In the genomic region with DNA sequence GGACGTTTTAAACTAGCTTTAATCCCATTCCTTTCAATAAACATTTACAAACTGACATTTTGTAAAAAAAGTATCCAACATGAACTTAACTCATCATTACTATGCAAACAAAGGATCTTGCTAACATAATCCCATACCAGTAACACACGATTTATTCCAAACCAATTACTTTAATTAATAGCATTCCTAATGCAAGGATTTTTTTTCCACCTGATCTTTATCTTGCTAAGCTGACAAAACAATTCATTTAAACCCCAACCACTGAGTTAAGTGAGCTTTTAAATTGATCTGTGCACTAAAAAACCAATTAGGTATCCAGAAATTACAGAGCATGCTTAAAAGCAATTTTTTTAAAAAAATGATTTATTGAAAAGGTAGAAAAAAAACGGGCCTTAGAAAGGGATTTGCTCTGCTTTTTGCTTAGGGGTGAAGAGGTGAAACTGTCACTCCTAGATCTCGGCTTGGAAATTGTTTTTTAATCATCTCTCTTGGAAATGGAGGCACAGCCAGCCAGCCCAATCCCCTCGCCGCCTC, we compare ENCODE assay signal across 9 cellular contexts. TPM values are rescaled to one million over a fixed set of nuclear protein-coding genes. Genes with fewer than 3 reads are reported as not detected.
A peak's percentile ranks its signal among the peaks of the same experiment; 100 is the strongest.
DNase-seq lines count a peak whose midpoint lies in the region; ATAC-seq and TF ChIP-seq lines count a peak whose summit lies in the region.
"Had no signal": no experiment of that assay in that cellular context is flagged by ENCODE, and none has a peak within 500 bp of the region (broad histone marks: within the 10 kb centered on the region; RNA-seq: fewer than 3 reads in every experiment).

No MANE protein-coding gene starts in this region.

- H3K4me2 ChIP-seq in mammary epithelial cell (ENCODE audit: insufficient read depth, low read depth, low read length): peak overlapping the region; percentile 92

- H3K4me1 ChIP-seq in heart right ventricle (peaks cover 3 to 65% (median 57%) of the 10 kb centered on the region in 9 donors), mammary epithelial cell (ENCODE audit: insufficient read depth, low read length) (peaks cover 19% of the 10 kb centered on the region), mononuclear cell (ENCODE audit: insufficient read depth, low read length) (peaks cover 63% of the 10 kb centered on the region)

- H3K79me2 ChIP-seq in mammary epithelial cell (ENCODE audit: insufficient read depth, low read length): peaks cover 21% of the 10 kb centered on the region

- H3K9me3 ChIP-seq in heart right ventricle (no peaks in the 10 kb centered on the region), mammary epithelial cell (replicated peaks; ENCODE audit: insufficient read depth, low read length) (no peaks in the 10 kb centered on the region), mononuclear cell (ENCODE audit: low read depth, low read length) (no peaks in the 10 kb centered on the region)

- peak overlapping the region; percentile 97 for H2AFZ ChIP-seq in mammary epithelial cell (ENCODE audit: low read depth, low read length)

- CTCF ChIA-PET in mammary epithelial cell (lab: Charles Lee; ENCODE audit: low non-redundant PET): no interaction called here

- no peaks in the 10 kb centered on the region for H3K27me3 ChIP-seq in heart right ventricle
- H3K27me3 ChIP-seq in mammary epithelial cell (ENCODE audit: insufficient read depth, low read length): no peaks in the 10 kb centered on the region
- H3K27me3 ChIP-seq in mononuclear cell (ENCODE audit: insufficient read depth, low read length): no peaks in the 10 kb centered on the region

- no peak for TF ChIP-seq CTCF in heart right ventricle (IDR thresholded peaks at IDR 0.05)
- TF ChIP-seq CTCF in mammary epithelial cell (conservative IDR thresholded peaks at IDR 0.05 in 1 of 2, IDR thresholded peaks at IDR 0.05 in 1 of 2; ENCODE audit: extremely low read depth in 1 of 2, insufficient read depth in 1 of 2, low read depth in 1 of 2, low read length in 2 of 2): no peak

- H3K27ac ChIP-seq in heart right ventricle (peak overlapping the region in 7 of 10 donors; percentile 76 to 97 (median 87)), mammary epithelial cell (ENCODE audit: insufficient read depth, low read depth, low read length) (no peak overlapping the region)

- peaks cover 0 to 38% (median 0%) of the 10 kb centered on the region in 9 donors for H3K36me3 ChIP-seq in heart right ventricle
- H3K36me3 ChIP-seq in mammary epithelial cell (ENCODE audit: insufficient read depth, low read length): no peaks in the 10 kb centered on the region

- peak overlapping the region; percentile 56 for H3K9ac ChIP-seq in mammary epithelial cell (ENCODE audit: insufficient read depth, low read length)

- no peaks in the 10 kb centered on the region for H4K20me1 ChIP-seq in mammary epithelial cell (ENCODE audit: insufficient read depth, low read length)

- TSS peak; percentile 19 for BruUV-seq in mammary epithelial cell (replicated peaks; lab: Mats Ljungman, UMichigan)

- DNase-seq in heart right ventricle: peak in 1 of 2 donors; percentile 43
- DNase-seq in left cardiac atrium: no peak
- DNase-seq in mammary epithelial cell: no peak
- no peak for DNase-seq in GOT3 (lab: John Stamatoyannopoulos, UW)
- DNase-seq: NCI-H2029 had no signal

- in situ Hi-C loops in mammary epithelial cell (cut with MboI; ENCODE audit: low sequenced_read_pairs in 2 of 2): loop anchor here in 1 of 2 donors (5.0 kb wide), 1 partner anchor 64 kb away; no protein-coding TSS in a partner anchor

- ATAC-seq in heart right ventricle (no peak), left cardiac atrium (no peak), HG02981 (IDR thresholded peaks at IDR 0.05; ENCODE audit: unreplicated experiment) (no peak), GM21528 (IDR thresholded peaks at IDR 0.05; ENCODE audit: low FRiP score, unreplicated experiment) (no peak), HG02970 (IDR thresholded peaks at IDR 0.05; ENCODE audit: low FRiP score, unreplicated experiment) (no peak)

- peak overlapping the region; percentile 68 to 98 (median 85) for H3K4me3 ChIP-seq in heart right ventricle
- H3K4me3 ChIP-seq in mammary epithelial cell (replicated peaks in 1 of 3; ENCODE audit: insufficient read depth in 1 of 3, low read depth in 2 of 3, low read length in 3 of 3): peak overlapping the region; percentile 84 to 91 (median 89)
- peak overlapping the region; percentile 93 for H3K4me3 ChIP-seq in mononuclear cell (ENCODE audit: low read length)

- 44 to 55% methylated on average over 6 of the region's 6 CpGs for WGBS in heart right ventricle, 2 donors
- 4% methylated on average over 6 of the region's 6 CpGs for WGBS in mammary epithelial cell (ENCODE audit: low coverage, missing lambda C conversion rate)

- intact Hi-C loops in heart right ventricle (cut with DNase I): loop anchor here (2.0 to 5.0 kb wide), 4 partner anchors 44 to 64 kb away; no protein-coding TSS in a partner anchor
- intact Hi-C loops in left cardiac atrium (cut with DNase I): loop anchor here (5.0 kb wide), 1 partner anchor 64 kb away; no protein-coding TSS in a partner anchor
- intact Hi-C loops in mammary epithelial cell (cut with micrococcal nuclease): loop anchor here (2.0 kb wide), 1 partner anchor 14 kb away; no protein-coding TSS in a partner anchor

- dilution Hi-C loops in mammary epithelial cell (cut with HindIII; ENCODE audit: low sequenced_read_pairs): no loop called here

RNA-seq across cellular contexts. Expression of gene SH3BP5, which starts 1.2 kb away (rescaled TPM):
- total RNA-seq in heart right ventricle (10 to 100 TPM in 4 of 10 donors, 1 to 10 TPM in 6; 6.7 to 22.4 (median 9.4) TPM), left cardiac atrium (10 to 100 TPM; 21.7 to 24.8 TPM), mammary epithelial cell (10 to 100 TPM; 15.4 to 21.0 TPM), mononuclear cell (24.6 TPM)
- polyA plus RNA-seq in heart right ventricle (10 to 100 TPM in 1 of 2 donors, 1 to 10 TPM in 1; 9.9 to 11.4 TPM), mammary epithelial cell (20.1 TPM)
- polyA minus RNA-seq in mammary epithelial cell: 10.6 TPM
